8 cellular contexts compared by ENCODE assay signal in genomic region chr2:24123212-24124002, GRCh38. TPM values are rescaled to one million over a fixed set of nuclear protein-coding genes. Genes with fewer than 3 reads are reported as not detected.
DNase-seq lines count a peak whose midpoint lies in the region; TF ChIP-seq lines count a peak whose summit lies in the region.

Gene FAM228B (plus strand): TSS chr2:24123469. CDS start chr2:24124362, 893 bp downstream.
A gene with protein sequence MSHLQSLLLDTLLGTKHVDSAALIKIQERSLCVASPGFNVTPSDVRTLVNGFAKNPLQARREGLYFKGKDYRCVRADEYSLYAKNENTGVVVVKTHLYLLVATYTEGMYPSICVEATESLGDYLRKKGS (minus strand): TSS chr2:24123334. CDS start chr2:24122535, 799 bp downstream.

- TF ChIP-seq CTCF in GM20000 (IDR thresholded peaks at IDR 0.05; ENCODE audit: extremely low read depth, missing control alignments), result no peak

- DNase-seq in Caki2 (ENCODE audit: low read depth) (peak; percentile 90), GM20000 (ENCODE audit: low spot score) (peak; percentile 96), HPDE6-E6E7 (ENCODE audit: extremely low spot score) (peak; percentile 76), NOMO-1 (lab: John Stamatoyannopoulos, UW; ENCODE audit: unreplicated experiment in 2 of 2) (peak; percentile 86 to 93), activated T-cell treated with anti-CD3 and anti-CD28 coated beads for 1 hour (ENCODE audit: low read depth) (peak; percentile 39), epithelial cell of prostate (ENCODE audit: low read depth, low spot score) (no peak), mucosa of gallbladder (ENCODE audit: low spot score) (peak; percentile 84)
- peak; percentile 80 for DNase-seq in stimulated activated CD8-positive, alpha-beta memory T cell treated with anti-CD3 and anti-CD28 coated beads, Interleukin-4, amount 100 ng/mL, for 48 hours

- H3K27ac ChIP-seq in epithelial cell of prostate, result peak within 1 kb of the TSS; percentile 64

- in situ Hi-C loops in Caki2 (cut with HindIII; ENCODE audit: low pct_unique_long_range_greater_than_20kb, low sequenced_read_pairs), result no loop called here

RNA-seq across cellular contexts. Expression of gene FAM228B, which starts in this region (rescaled TPM):
- 12.1 and 15.0 TPM in 2 replicates for total RNA-seq in Caki2 (2014; rRNA removed; shearing (Covaris generic); ENCODE audit: low replicate concordance)
- total RNA-seq in mucosa of gallbladder, result 23.2 TPM

RNA-seq across cellular contexts. Expression of the second gene that starts in this region (rescaled TPM):
- 0.57 TPM in 1 of 2 replicates, not detected in the other for total RNA-seq in Caki2 (2014; rRNA removed; shearing (Covaris generic); ENCODE audit: low replicate concordance)
- total RNA-seq in mucosa of gallbladder, result 0.35 TPM
